In genomic region chr9:69130456-69131441, GRCh38 we compare ENCODE assay signal across 11 cellular contexts. TPM values are rescaled to one million over a fixed set of nuclear protein-coding genes. Genes with fewer than 3 reads are reported as not detected.
A peak's percentile ranks its signal among the peaks of the same experiment; 100 is the strongest.
DNase-seq lines count a peak whose midpoint lies in the region; ATAC-seq and TF ChIP-seq lines count a peak whose summit lies in the region.
"Had no signal": no experiment of that assay in that cellular context is flagged by ENCODE, and none has a peak within 500 bp of the region (broad histone marks: within the 10 kb centered on the region; RNA-seq: fewer than 3 reads in every experiment).

No MANE protein-coding gene starts in this region.

- H3K4me1 ChIP-seq in mucosa of descending colon (ENCODE audit: low read depth): peaks cover 21% of the 10 kb centered on the region
- H3K4me1 ChIP-seq in CD4-positive, alpha-beta memory T cell (ENCODE audit: insufficient read depth, low read length): no peaks in the 10 kb centered on the region

- no peaks in the 10 kb centered on the region for H3K36me3 Mint-ChIP-seq in CD4-positive, alpha-beta memory T cell

- H3K27me3 Mint-ChIP-seq in CD4-positive, alpha-beta memory T cell: no peaks in the 10 kb centered on the region

- H3K27ac ChIP-seq in CD4-positive, alpha-beta memory T cell (ENCODE audit: low read depth, low read length): no peak overlapping the region

- H3K4me3 ChIP-seq in epithelial cell of proximal tubule (ENCODE audit: low read depth, low read length): peak overlapping the region; percentile 32
- no peak overlapping the region for H3K4me3 ChIP-seq in mucosa of descending colon
- H3K4me3 ChIP-seq in CD4-positive, alpha-beta memory T cell (ENCODE audit: low read length in 2 of 2): no peak overlapping the region

- H3K27ac Mint-ChIP-seq in CD4-positive, alpha-beta memory T cell: no peak overlapping the region
- H3K27ac Mint-ChIP-seq: activated naive CD8-positive, alpha-beta T cell treated with anti-CD3 and anti-CD28 coated beads, Interleukin-2, amount 50 U/mL, for 24 hours; T-helper 1 cell treated with Interleukin-12 subunit alpha and Interleukin-12 subunit beta and Interleukin-4 antibody, amounts not matched to agents 30 μg/mL and 1 μg/mL, for 36 hours had no signal

- in situ Hi-C loops in ACHN (cut with HindIII; ENCODE audit: low pct_ligation_motif_present, low pct_unique_long_range_greater_than_20kb, low sequenced_read_pairs): no loop called here
- in situ Hi-C loops in GM13976 (cut with MboI; ENCODE audit: low sequenced_read_pairs, unreplicated experiment): no loop called here

- intact Hi-C loops in mucosa of descending colon (cut with DNase I, micrococcal nuclease): no loop called here
- intact Hi-C loops in CD4-positive, alpha-beta memory T cell (cut with micrococcal nuclease): no loop called here

- H3K36me3 ChIP-seq in mucosa of descending colon (ENCODE audit: low read depth): no peaks in the 10 kb centered on the region
- H3K36me3 ChIP-seq in CD4-positive, alpha-beta memory T cell (ENCODE audit: insufficient read depth, low read length): no peaks in the 10 kb centered on the region

- CTCF ChIA-PET in CD4-positive, alpha-beta memory T cell (lab: Charles Lee; ENCODE audit: partially characterized antibody): interaction anchor here (2.1 kb wide), 1 partner anchor 9 kb away, joined by 8 read pairs; no protein-coding TSS in a partner anchor

- H3K4me1 Mint-ChIP-seq in CD4-positive, alpha-beta memory T cell: no peaks in the 10 kb centered on the region
- H3K4me1 Mint-ChIP-seq: activated naive CD8-positive, alpha-beta T cell treated with anti-CD3 and anti-CD28 coated beads, Interleukin-2, amount 50 U/mL, for 24 hours had no signal

- peak; percentile 4 for ATAC-seq in mucosa of descending colon
- ATAC-seq: activated naive CD8-positive, alpha-beta T cell treated with anti-CD3 and anti-CD28 coated beads, Interleukin-2, amount 50 U/mL, for 24 hours had no signal

- no peak overlapping the region for H3K4me3 Mint-ChIP-seq in CD4-positive, alpha-beta memory T cell
- H3K4me3 Mint-ChIP-seq: activated naive CD8-positive, alpha-beta T cell treated with anti-CD3 and anti-CD28 coated beads, Interleukin-2, amount 50 U/mL, for 24 hours; T-helper 1 cell treated with Interleukin-12 subunit alpha and Interleukin-12 subunit beta and Interleukin-4 antibody, amounts not matched to agents 30 μg/mL and 1 μg/mL, for 36 hours had no signal

- no peaks in the 10 kb centered on the region for H3K27me3 ChIP-seq in CD4-positive, alpha-beta memory T cell (ENCODE audit: insufficient read depth, low read length)

- POLR2A ChIA-PET in CD4-positive, alpha-beta memory T cell (lab: Charles Lee; ENCODE audit: partially characterized antibody): interaction anchor here (1.2 kb wide), 1 partner anchor 9 kb away, joined by 3 read pairs; no protein-coding TSS in a partner anchor

- H3K9me3 ChIP-seq in mucosa of descending colon: no peaks in the 10 kb centered on the region
- H3K9me3 ChIP-seq in CD4-positive, alpha-beta memory T cell (ENCODE audit: control insufficient read depth in 1 of 2, low read length in 2 of 2): no peaks in the 10 kb centered on the region

- DNase-seq in ACHN: peak; percentile 74
- DNase-seq in OCI-M1 (lab: John Stamatoyannopoulos, UW): peak; percentile 23
- peak; percentile 77 for DNase-seq in epithelial cell of proximal tubule (ENCODE audit: low read depth)
- DNase-seq in mucosa of descending colon: no peak
- no peak for DNase-seq in CD4-positive, alpha-beta memory T cell
- DNase-seq in activated naive CD4-positive, alpha-beta T cell treated with anti-CD3 and anti-CD28 coated beads, Interleukin-2, amount 50 U/mL, for 16 hours: no peak
- no peak for DNase-seq in GM13976 (ENCODE audit: low spot score)
- no peak for DNase-seq in cerebellar nuclear complex (lab: John Stamatoyannopoulos, UW)
- DNase-seq: activated naive CD8-positive, alpha-beta T cell treated with anti-CD3 and anti-CD28 coated beads, Interleukin-2, amount 50 U/mL, for 24 hours; NCI-H1417 treated with DMSO at 0.1 percent for 48 hours had no signal

- TF ChIP-seq CTCF in epithelial cell of proximal tubule (conservative IDR thresholded peaks at IDR 0.05; ENCODE audit: low read depth, low read length): no peak
- no peak for TF ChIP-seq CTCF in mucosa of descending colon (IDR thresholded peaks at IDR 0.05)
- TF ChIP-seq CTCF in GM13976 (IDR thresholded peaks at IDR 0.05; ENCODE audit: borderline replicate concordance, control extremely low read depth, extremely low read depth, insufficient read depth, missing control alignments): no peak

- peaks cover 0 to 3% (median 0%) of the 10 kb centered on the region in 8 donors for H3K9me3 Mint-ChIP-seq in CD4-positive, alpha-beta memory T cell
- H3K9me3 Mint-ChIP-seq: activated naive CD8-positive, alpha-beta T cell treated with anti-CD3 and anti-CD28 coated beads, Interleukin-2, amount 50 U/mL, for 24 hours; T-helper 1 cell treated with Interleukin-12 subunit alpha and Interleukin-12 subunit beta and Interleukin-4 antibody, amounts not matched to agents 30 μg/mL and 1 μg/mL, for 36 hours had no signal

RNA-seq across cellular contexts. Expression of gene TJP2, which starts 43.3 kb away (rescaled TPM):
- total RNA-seq in epithelial cell of proximal tubule (260 and 335 TPM in 2 replicates), mucosa of descending colon (100 to 1,000 TPM in 2 of 3 donors, 10 to 100 TPM in 1; 81.1 to 172 (median 124) TPM)
- total RNA-seq in CD4-positive, alpha-beta memory T cell: 10 to 100 TPM in 1 of 2 experiments, 1 to 10 TPM in 1; 9.9 to 10.3 TPM
- 1 to 10 TPM; 2.4 to 7.7 TPM for polyA plus RNA-seq in CD4-positive, alpha-beta memory T cell

Comparison
In these comparisons a context has a peak if more than half of its experiments do, and no peak if none do; other contexts are left out.
1. DNase-seq: peak in ACHN (single experiment), OCI-M1 (single experiment) and epithelial cell of proximal tubule (single experiment); none in mucosa of descending colon (0 of 3), CD4-positive, alpha-beta memory T cell (0 of 5), activated naive CD4-positive, alpha-beta T cell treated with anti-CD3 and anti-CD28 coated beads, Interleukin-2, amount 50 U/mL, for 16 hours (single experiment), GM13976 (single experiment) and cerebellar nuclear complex (0 of 2).
2. RNA of gene TJP2, which starts 43.3 kb away (total RNA-seq): 260 to 335 TPM in epithelial cell of proximal tubule and 81.1 to 172 TPM in mucosa of descending colon; 9.9 to 10.3 TPM in CD4-positive, alpha-beta memory T cell; every median in the first group is over 4 times any median in the second.